28 cellular contexts compared by ENCODE assay signal in genomic region chr2:239101071-239101470, GRCh38.
"Had no signal": no experiment of that assay in that cellular context is flagged by ENCODE, and none has a peak within 500 bp of the region (broad histone marks: within the 10 kb centered on the region; RNA-seq: fewer than 3 reads in every experiment).

No MANE protein-coding gene starts in this region.

- H2AFZ ChIP-seq: parathyroid adenoma had no signal

- H3K79me2 ChIP-seq: parathyroid adenoma had no signal

- H3K27me3 ChIP-seq: neutrophil, ovary, right lobe of liver, sigmoid colon, stomach, thyroid gland, tibial nerve, upper lobe of left lung, vagina had no signal

- H3K9me3 ChIP-seq: neutrophil, ovary, psoas muscle, right lobe of liver, sigmoid colon, stomach, thoracic aorta, thyroid gland, tibial nerve, upper lobe of left lung, vagina had no signal

- H3K9me3 Mint-ChIP-seq: natural killer cell; nephron; stimulated activated effector memory CD8-positive, alpha-beta T cell treated with anti-CD3 and anti-CD28 coated beads, Interleukin-12 subunit alpha, Interleukin-12 subunit beta, amount 100 ng/mL, for 72 hours; stimulated activated naive B cell treated with anti-CD40 and anti-IgM and Interleukin-4, amounts not matched to agents 10 μg/mL and 1 μg/mL and 100 μg/mL, for 72 hours; stimulated activated naive CD8-positive, alpha-beta T cell treated with anti-CD3 and anti-CD28 coated beads, Interleukin-15, Interleukin-2, amounts not matched to agents 100 ng/mL and 50 ng/mL, for 24 hours had no signal

- H3K27ac Mint-ChIP-seq: nephron; progenitor cell of endocrine pancreas; stimulated activated effector memory CD8-positive, alpha-beta T cell treated with anti-CD3 and anti-CD28 coated beads, Interleukin-12 subunit alpha, Interleukin-12 subunit beta, amount 100 ng/mL, for 72 hours; stimulated activated naive B cell treated with anti-CD40 and anti-IgM and Interleukin-4, amounts not matched to agents 10 μg/mL and 1 μg/mL and 100 μg/mL, for 72 hours; stimulated activated naive CD8-positive, alpha-beta T cell treated with anti-CD3 and anti-CD28 coated beads, Interleukin-15, Interleukin-2, amounts not matched to agents 100 ng/mL and 50 ng/mL, for 24 hours had no signal

- H3K36me3 Mint-ChIP-seq: natural killer cell had no signal

- H3K27ac ChIP-seq: neutrophil, ovary, parathyroid adenoma, psoas muscle, right lobe of liver, sigmoid colon, stomach, thoracic aorta, thyroid gland, tibial nerve, upper lobe of left lung, vagina had no signal

- H3K27me3 Mint-ChIP-seq: progenitor cell of endocrine pancreas; stimulated activated naive B cell treated with anti-CD40 and anti-IgM and Interleukin-4, amounts not matched to agents 10 μg/mL and 1 μg/mL and 100 μg/mL, for 72 hours; stimulated activated naive CD8-positive, alpha-beta T cell treated with anti-CD3 and anti-CD28 coated beads, Interleukin-15, Interleukin-2, amounts not matched to agents 100 ng/mL and 50 ng/mL, for 24 hours had no signal

- DNase-seq: natural killer cell; nucleus accumbens; ovary; posterior cingulate gyrus; psoas muscle; right cardiac atrium; right lobe of liver; sigmoid colon; small intestine; stimulated activated CD4-positive, alpha-beta T cell treated with anti-CD3 and anti-CD28 coated beads, Interleukin-15, amount 100 ng/mL, for 24 hours; stimulated activated CD4-positive, alpha-beta T cell treated with anti-CD3 and anti-CD28 coated beads, Interleukin-2, amount 100 ng/mL, for 24 hours; stimulated activated CD4-positive, alpha-beta T cell treated with anti-CD3 and anti-CD28 coated beads, Interleukin-2, amount 100 ng/mL, for 48 hours; stimulated activated CD4-positive, alpha-beta T cell treated with anti-CD3 and anti-CD28 coated beads, Interleukin-4, amount 100 ng/mL, for 24 hours; stimulated activated naive B cell treated with anti-CD40 and anti-IgM and Interleukin-4, amounts not matched to agents 10 μg/mL and 1 μg/mL and 100 μg/mL, for 72 hours; stimulated activated naive CD4-positive, alpha-beta T cell treated with Interleukin-2 at 50 U/mL for 16 hours; stomach; thyroid gland; trophoblast cell had no signal

- H3K4me3 Mint-ChIP-seq: natural killer cell; nephron; stimulated activated effector memory CD8-positive, alpha-beta T cell treated with anti-CD3 and anti-CD28 coated beads, Interleukin-12 subunit alpha, Interleukin-12 subunit beta, amount 100 ng/mL, for 72 hours; stimulated activated naive B cell treated with anti-CD40 and anti-IgM and Interleukin-4, amounts not matched to agents 10 μg/mL and 1 μg/mL and 100 μg/mL, for 72 hours; stimulated activated naive CD8-positive, alpha-beta T cell treated with anti-CD3 and anti-CD28 coated beads, Interleukin-15, Interleukin-2, amounts not matched to agents 100 ng/mL and 50 ng/mL, for 24 hours had no signal

- H3K4me1 Mint-ChIP-seq: nephron; stimulated activated naive B cell treated with anti-CD40 and anti-IgM and Interleukin-4, amounts not matched to agents 10 μg/mL and 1 μg/mL and 100 μg/mL, for 72 hours had no signal

- H3K4me3 ChIP-seq: ovary, psoas muscle, right lobe of liver, sigmoid colon, stomach, thoracic aorta, thyroid gland, tibial nerve, upper lobe of left lung, vagina had no signal

- H3K4me1 ChIP-seq: parathyroid adenoma, right lobe of liver, stomach, upper lobe of left lung, vagina had no signal

- H3K36me3 ChIP-seq: ovary had no signal
